Comparison of ENCODE assay signal across 1 cellular context in the genomic region with DNA sequence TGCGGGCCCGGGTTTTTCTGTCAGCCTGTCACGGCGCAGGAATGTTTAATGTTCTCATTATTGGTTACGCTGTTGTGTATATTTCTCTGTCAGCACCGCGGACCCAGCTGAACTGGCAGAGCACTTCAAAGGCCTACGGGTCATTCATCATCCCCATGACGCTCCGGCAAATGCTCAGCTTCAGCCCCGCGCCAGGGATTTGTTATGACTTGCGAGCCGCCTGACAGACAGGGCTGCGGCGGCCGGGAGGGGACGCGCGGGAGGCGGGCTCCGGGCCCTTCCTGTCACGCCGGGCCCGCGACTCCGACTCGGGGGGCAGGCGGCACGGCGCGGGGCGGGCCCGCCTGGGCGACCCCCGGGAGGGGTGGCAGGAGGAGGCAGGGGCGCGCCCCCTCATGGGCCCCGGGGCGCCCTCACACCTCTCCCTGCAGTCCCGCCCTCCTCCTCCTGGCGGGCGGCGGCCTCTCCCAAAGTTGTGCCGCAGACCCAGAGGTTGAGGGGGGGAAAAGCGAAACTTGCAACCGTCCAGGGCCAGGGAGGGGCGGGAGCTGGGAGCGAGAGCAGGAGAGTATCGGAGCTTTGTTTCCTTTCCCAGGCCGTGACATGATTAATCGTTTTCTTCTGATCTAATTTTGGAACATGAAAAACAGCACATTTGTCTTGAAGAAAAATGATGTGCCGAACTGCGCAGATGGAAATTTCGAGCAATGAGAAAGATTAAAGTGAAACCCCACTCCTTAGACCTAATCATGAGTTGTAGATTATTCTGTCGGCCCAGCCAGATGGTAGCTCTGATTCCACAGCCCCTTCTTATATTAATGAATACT.
TF ChIP-seq lines count a peak whose summit lies in the region.

No MANE protein-coding gene starts in this region.

TF ChIP-seq in K562, 482 proteins besides CTCF, POLR2A, EP300 and RAD21 (continued from another document):
- TF ChIP-seq, protein P1, sequence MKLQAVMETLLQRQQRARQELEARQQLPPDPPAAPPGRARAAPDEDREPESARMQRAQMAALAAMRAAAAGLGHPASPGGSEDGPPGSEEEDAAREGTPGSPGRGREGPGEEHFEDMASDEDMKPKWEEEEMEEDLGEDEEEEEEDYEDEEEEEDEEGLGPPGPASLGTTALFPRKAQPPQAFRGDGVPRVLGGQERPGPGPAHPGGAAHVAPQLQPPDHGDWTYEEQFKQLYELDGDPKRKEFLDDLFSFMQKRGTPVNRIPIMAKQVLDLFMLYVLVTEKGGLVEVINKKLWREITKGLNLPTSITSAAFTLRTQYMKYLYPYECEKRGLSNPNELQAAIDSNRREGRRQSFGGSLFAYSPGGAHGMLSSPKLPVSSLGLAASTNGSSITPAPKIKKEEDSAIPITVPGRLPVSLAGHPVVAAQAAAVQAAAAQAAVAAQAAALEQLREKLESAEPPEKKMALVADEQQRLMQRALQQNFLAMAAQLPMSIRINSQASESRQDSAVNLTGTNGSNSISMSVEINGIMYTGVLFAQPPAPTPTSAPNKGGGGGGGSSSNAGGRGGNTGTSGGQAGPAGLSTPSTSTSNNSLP (IDR thresholded peaks at IDR 0.05; ENCODE audit: borderline replicate concordance, low read depth, low read length): no peak
- TF ChIP-seq ATF1 (CRISPR knock-in tag; IDR thresholded peaks at IDR 0.05) (no peak), ATF1 (tag; IDR thresholded peaks at IDR 0.05) (peak; percentile 65; the same call in 1 of the 2 replicates), MEF2A (IDR thresholded peaks at IDR 0.05; ENCODE audit: control insufficient read depth, low read depth, low read length) (peak; percentile 94), CCNT2 (IDR thresholded peaks at IDR 0.05; ENCODE audit: borderline replicate concordance, extremely low read depth, insufficient read length, low read depth, low read length) (peak; percentile 51), ETV1 (tag; conservative IDR thresholded peaks at IDR 0.05; ENCODE audit: low read depth) (0 out of 2 replicates have a peak, but pooled peaks have one; percentile 4), MEIS2 (IDR thresholded peaks at IDR 0.05; ENCODE audit: partially characterized antibody) (peak; percentile 99), MEF2D (tag; conservative IDR thresholded peaks at IDR 0.05; ENCODE audit: low read depth) (peak; percentile 99), MTA3 (IDR thresholded peaks at IDR 0.05; ENCODE audit: borderline replicate concordance) (peak; percentile 88; the same call in 1 of the 2 replicates), SMAD4 (CRISPR knock-in tag; conservative IDR thresholded peaks at IDR 0.05) (peak; percentile 99), JUND (IDR thresholded peaks at IDR 0.05; ENCODE audit: borderline replicate concordance, low read depth, low read length) (no peak; the same call in none of the 2 replicates), JUND (tag; IDR thresholded peaks at IDR 0.05; ENCODE audit: borderline replicate concordance, low read depth, low read length) (peak; percentile 11; the same call in 1 of the 3 replicates), KLF13 (tag; IDR thresholded peaks at IDR 0.05; ENCODE audit: borderline replicate concordance, low read depth) (peak; percentile 60; the same call in 1 of the 2 replicates), RB1 (IDR thresholded peaks at IDR 0.05; ENCODE audit: low read depth) (peak; percentile 89), GATAD2B (IDR thresholded peaks at IDR 0.05; ENCODE audit: borderline replicate concordance) (peak; percentile 96), NR4A1 (CRISPR knock-in tag; IDR thresholded peaks at IDR 0.05) (0 out of 2 replicates have a peak, but pooled peaks have one; percentile 41), NR4A1 (tag; IDR thresholded peaks at IDR 0.05) (peak; percentile 68), TARDBP (IDR thresholded peaks at IDR 0.05) (peak; percentile 74; the same call in 1 of the 2 replicates), SREBF1 (IDR thresholded peaks at IDR 0.05; ENCODE audit: borderline replicate concordance, low read depth, low read length) (0 out of 2 replicates have a peak, but pooled peaks have one; percentile 29)
- TF ChIP-seq, protein P2, sequence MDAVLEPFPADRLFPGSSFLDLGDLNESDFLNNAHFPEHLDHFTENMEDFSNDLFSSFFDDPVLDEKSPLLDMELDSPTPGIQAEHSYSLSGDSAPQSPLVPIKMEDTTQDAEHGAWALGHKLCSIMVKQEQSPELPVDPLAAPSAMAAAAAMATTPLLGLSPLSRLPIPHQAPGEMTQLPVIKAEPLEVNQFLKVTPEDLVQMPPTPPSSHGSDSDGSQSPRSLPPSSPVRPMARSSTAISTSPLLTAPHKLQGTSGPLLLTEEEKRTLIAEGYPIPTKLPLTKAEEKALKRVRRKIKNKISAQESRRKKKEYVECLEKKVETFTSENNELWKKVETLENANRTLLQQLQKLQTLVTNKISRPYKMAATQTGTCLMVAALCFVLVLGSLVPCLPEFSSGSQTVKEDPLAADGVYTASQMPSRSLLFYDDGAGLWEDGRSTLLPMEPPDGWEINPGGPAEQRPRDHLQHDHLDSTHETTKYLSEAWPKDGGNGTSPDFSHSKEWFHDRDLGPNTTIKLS (IDR thresholded peaks at IDR 0.05; ENCODE audit: borderline replicate concordance, low read depth): peak; percentile 63; the same call in 1 of the 2 replicates
- TF ChIP-seq, protein P3, sequence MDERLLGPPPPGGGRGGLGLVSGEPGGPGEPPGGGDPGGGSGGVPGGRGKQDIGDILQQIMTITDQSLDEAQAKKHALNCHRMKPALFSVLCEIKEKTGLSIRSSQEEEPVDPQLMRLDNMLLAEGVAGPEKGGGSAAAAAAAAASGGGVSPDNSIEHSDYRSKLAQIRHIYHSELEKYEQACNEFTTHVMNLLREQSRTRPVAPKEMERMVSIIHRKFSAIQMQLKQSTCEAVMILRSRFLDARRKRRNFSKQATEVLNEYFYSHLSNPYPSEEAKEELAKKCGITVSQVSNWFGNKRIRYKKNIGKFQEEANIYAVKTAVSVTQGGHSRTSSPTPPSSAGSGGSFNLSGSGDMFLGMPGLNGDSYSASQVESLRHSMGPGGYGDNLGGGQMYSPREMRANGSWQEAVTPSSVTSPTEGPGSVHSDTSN (CRISPR knock-in tag; IDR thresholded peaks at IDR 0.05; ENCODE audit: low read depth): peak; percentile 75
- TF ChIP-seq, protein P3 (tag; conservative IDR thresholded peaks at IDR 0.05; ENCODE audit: low read depth): peak; percentile 99
- TF ChIP-seq, protein P4, sequence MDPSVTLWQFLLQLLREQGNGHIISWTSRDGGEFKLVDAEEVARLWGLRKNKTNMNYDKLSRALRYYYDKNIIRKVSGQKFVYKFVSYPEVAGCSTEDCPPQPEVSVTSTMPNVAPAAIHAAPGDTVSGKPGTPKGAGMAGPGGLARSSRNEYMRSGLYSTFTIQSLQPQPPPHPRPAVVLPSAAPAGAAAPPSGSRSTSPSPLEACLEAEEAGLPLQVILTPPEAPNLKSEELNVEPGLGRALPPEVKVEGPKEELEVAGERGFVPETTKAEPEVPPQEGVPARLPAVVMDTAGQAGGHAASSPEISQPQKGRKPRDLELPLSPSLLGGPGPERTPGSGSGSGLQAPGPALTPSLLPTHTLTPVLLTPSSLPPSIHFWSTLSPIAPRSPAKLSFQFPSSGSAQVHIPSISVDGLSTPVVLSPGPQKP (CRISPR knock-in tag; IDR thresholded peaks at IDR 0.05): no peak
- TF ChIP-seq, protein P5, sequence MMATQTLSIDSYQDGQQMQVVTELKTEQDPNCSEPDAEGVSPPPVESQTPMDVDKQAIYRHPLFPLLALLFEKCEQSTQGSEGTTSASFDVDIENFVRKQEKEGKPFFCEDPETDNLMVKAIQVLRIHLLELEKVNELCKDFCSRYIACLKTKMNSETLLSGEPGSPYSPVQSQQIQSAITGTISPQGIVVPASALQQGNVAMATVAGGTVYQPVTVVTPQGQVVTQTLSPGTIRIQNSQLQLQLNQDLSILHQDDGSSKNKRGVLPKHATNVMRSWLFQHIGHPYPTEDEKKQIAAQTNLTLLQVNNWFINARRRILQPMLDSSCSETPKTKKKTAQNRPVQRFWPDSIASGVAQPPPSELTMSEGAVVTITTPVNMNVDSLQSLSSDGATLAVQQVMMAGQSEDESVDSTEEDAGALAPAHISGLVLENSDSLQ (IDR thresholded peaks at IDR 0.05): peak; percentile 97
